In the genomic region with DNA sequence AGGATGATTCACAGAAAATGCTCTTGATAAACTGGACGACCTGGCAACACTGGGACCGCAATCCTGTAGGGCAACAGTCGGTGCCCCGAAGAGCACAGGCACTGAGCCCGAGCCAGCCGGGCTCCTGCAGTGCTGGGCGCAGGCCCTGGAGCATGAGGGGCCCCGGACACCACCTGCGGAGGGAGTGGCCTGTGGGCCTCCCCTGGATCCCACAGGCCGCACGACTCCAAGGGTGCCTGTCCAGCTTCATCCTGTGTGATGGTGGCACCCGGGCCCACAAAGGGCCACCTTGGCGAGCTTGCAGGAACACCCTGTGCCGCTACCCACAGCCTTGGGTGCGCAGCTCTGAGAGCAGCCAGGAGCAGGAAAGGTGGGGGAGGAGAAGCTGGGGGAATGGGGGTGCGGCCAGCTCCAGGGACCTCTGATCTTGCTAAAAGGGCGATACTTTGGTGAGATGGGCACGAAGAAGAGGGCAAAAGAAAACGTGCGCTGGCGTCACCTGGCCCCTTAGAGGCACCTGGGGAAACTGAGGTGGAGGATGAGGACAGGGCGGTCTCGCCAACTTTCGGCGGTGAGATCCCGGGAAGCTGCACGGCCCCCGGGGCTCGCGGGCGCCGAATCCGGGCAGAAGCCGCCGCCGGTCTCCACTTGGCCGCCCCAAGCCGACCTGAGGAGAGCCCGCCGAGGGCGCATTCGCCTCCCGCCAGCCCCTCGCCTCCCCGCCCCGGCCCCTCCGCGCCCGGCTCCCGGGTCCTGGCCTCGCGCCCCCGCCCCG, we compare ENCODE assay signal across 7 cellular contexts. TPM values are rescaled to one million over a fixed set of nuclear protein-coding genes. Genes with fewer than 3 reads are reported as not detected.
DNase-seq lines count a peak whose midpoint lies in the region; ATAC-seq and TF ChIP-seq lines count a peak whose summit lies in the region.

No MANE protein-coding gene starts in this region.

- peak; percentile 27 for ATAC-seq in GM18909 (IDR thresholded peaks at IDR 0.05; ENCODE audit: poor library complexity, unreplicated experiment)
- ATAC-seq in HG03342 (IDR thresholded peaks at IDR 0.05; ENCODE audit: unreplicated experiment) = peak; percentile 32
- peak; percentile 28 for ATAC-seq in effector memory CD8-positive, alpha-beta T cell (replicated peaks)
- ATAC-seq in mucosa of descending colon = peak; percentile 49

- H3K36me3 ChIP-seq in mucosa of descending colon (ENCODE audit: low read depth) (peaks cover 10% of the 10 kb centered on the region), thyroid gland (no peaks in the 10 kb centered on the region)

- WGBS in thyroid gland, 2 donors = 7 to 18% methylated on average over 14 to 27 of the region's 54 CpGs

- H3K27ac Mint-ChIP-seq in effector memory CD8-positive, alpha-beta T cell = peak overlapping the region in 1 of 2 donors; percentile 88

- no peak for TF ChIP-seq CTCF in VCaP (conservative IDR thresholded peaks at IDR 0.05)
- no peak for TF ChIP-seq CTCF in mucosa of descending colon (IDR thresholded peaks at IDR 0.05)
- no peak for TF ChIP-seq CTCF in thyroid gland (IDR thresholded peaks at IDR 0.05)

- peaks cover 12% of the 10 kb centered on the region for H3K36me3 Mint-ChIP-seq in effector memory CD8-positive, alpha-beta T cell (ENCODE audit: insufficient read depth)

- H3K27me3 ChIP-seq in thyroid gland = no peaks in the 10 kb centered on the region

- H3K4me3 ChIP-seq in mucosa of descending colon = peak overlapping the region; percentile 32
- H3K4me3 ChIP-seq in thyroid gland (replicated peaks in 1 of 3) = peak overlapping the region in 2 of 3 donors; percentile 31 to 64

- peak overlapping the region; percentile 95 for H3K27ac ChIP-seq in VCaP
- peak overlapping the region in 2 of 3 donors; percentile 49 to 66 for H3K27ac ChIP-seq in thyroid gland

- TF ChIP-seq POLR2A in thyroid gland (IDR thresholded peaks at IDR 0.05) = no peak

- no peaks in the 10 kb centered on the region for H3K9me3 Mint-ChIP-seq in effector memory CD8-positive, alpha-beta T cell

- DNase-seq in effector memory CD8-positive, alpha-beta T cell = peak in 1 of 3 experiments; percentile 17
- peak; percentile 40 to 71 (median 61) for DNase-seq in mucosa of descending colon
- peak; percentile 44 to 53 for DNase-seq in thyroid gland
- no peak for DNase-seq in NCI-H1105 (lab: John Stamatoyannopoulos, UW)

- H3K4me1 ChIP-seq in mucosa of descending colon (ENCODE audit: low read depth) (peaks cover 6% of the 10 kb centered on the region), thyroid gland (peaks cover 10 to 15% of the 10 kb centered on the region in 2 donors)

- intact Hi-C loops in mucosa of descending colon (cut with DNase I, micrococcal nuclease) = loop anchor here in 1 of 2 donors (5.0 kb wide), 1 partner anchor 145 kb away; no protein-coding TSS in a partner anchor
- intact Hi-C loops in thyroid gland (cut with DNase I) = loop anchor here (5.0 kb wide), 1 partner anchor 105 kb away; no protein-coding TSS in a partner anchor

- peaks cover 9 to 12% of the 10 kb centered on the region in 2 donors for H3K4me1 Mint-ChIP-seq in effector memory CD8-positive, alpha-beta T cell (ENCODE audit: low read depth in 2 of 2)

- H3K4me3 Mint-ChIP-seq in effector memory CD8-positive, alpha-beta T cell = peak overlapping the region; percentile 81 to 86

- no peaks in the 10 kb centered on the region for H3K9me3 ChIP-seq in mucosa of descending colon
- no peaks in the 10 kb centered on the region for H3K9me3 ChIP-seq in thyroid gland

- H3K27me3 Mint-ChIP-seq in effector memory CD8-positive, alpha-beta T cell = no peaks in the 10 kb centered on the region

RNA-seq across cellular contexts. Expression of a gene that starts 0.7 kb away (rescaled TPM):
- total RNA-seq in mucosa of descending colon = 100 to 1,000 TPM; 115 to 117 (median 116) TPM
- 100 to 1,000 TPM in 1 of 4 donors, 10 to 100 TPM in 3; 75.5 to 115 (median 94.3) TPM for total RNA-seq in thyroid gland

RNA-seq across cellular contexts. Expression of a gene that starts 48.4 kb away (rescaled TPM):
- total RNA-seq in mucosa of descending colon = 10 to 100 TPM; 20.8 to 38.3 (median 27.5) TPM
- 10 to 100 TPM; 37.1 to 68.2 (median 52.1) TPM for total RNA-seq in thyroid gland
